Comparison of ENCODE assay signal across 8 cellular contexts in the genomic region with DNA sequence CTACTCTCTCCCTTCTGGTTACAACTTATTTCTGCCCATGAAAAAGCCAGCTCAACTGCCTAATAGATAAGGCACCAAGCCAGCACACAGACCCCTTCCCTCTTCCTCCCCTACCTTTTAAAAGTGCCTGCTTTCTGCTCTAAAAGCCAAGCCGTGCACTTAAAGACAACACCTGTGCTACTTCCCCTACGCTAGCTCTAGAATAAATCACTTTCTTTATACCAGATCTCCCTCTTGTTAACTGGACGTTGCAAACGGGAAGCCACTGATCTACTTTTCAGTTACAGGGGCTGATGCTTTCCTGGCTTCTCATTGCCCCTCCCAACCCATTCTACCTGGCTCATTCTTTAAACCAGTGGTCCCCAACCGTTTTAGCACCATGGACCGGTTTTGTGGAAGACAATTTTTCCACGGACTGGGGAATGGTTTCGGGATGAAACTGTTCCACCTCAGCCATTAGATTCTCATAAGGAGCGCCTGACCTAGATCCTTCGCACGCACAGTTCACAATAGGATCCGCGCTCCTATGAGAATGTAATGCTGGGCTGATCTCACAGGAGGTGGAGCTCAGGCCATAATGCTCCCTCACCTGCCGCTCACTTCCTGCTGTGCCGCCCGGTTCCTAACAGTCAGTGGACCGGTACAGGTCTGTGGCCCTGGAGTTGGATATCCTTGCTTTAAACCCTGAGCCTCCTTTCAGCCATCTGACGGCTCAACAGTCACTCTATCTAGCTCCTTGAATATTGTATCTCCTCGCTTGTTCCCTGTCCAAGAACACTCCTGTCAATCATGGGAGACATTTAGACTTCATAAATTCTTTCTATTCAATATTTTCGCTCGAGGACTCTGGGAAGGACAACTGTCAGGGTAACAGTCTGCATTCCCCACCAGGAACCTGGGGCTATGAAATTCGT. TPM values are rescaled to one million over a fixed set of nuclear protein-coding genes. Genes with fewer than 3 reads are reported as not detected.
DNase-seq lines count a peak whose midpoint lies in the region; ATAC-seq and TF ChIP-seq lines count a peak whose summit lies in the region.

No MANE protein-coding gene starts in this region.

- H3K27ac ChIP-seq in ovary, result peak overlapping the region in 1 of 2 donors; percentile 31

- no peak for TF ChIP-seq POLR2A in ovary (IDR thresholded peaks at IDR 0.05)

- ATAC-seq in GM18907 (IDR thresholded peaks at IDR 0.05; ENCODE audit: unreplicated experiment) (peak; percentile 24), HG03520 (IDR thresholded peaks at IDR 0.05; ENCODE audit: unreplicated experiment) (no peak)

- H3K36me3 Mint-ChIP-seq in glutamatergic neuron (ENCODE audit: unreplicated experiment), result peaks cover 20% of the 10 kb centered on the region

- H3K4me3 Mint-ChIP-seq in glutamatergic neuron (ENCODE audit: unreplicated experiment), result peak overlapping the region; percentile 100

- TF ChIP-seq EP300 in ovary (IDR thresholded peaks at IDR 0.05), result no peak

- TF ChIP-seq CTCF in glutamatergic neuron (IDR thresholded peaks at IDR 0.05; ENCODE audit: partially characterized antibody, unreplicated experiment) (no peak), ovary (IDR thresholded peaks at IDR 0.05) (no peak)

- H3K4me1 ChIP-seq in ovary (ENCODE audit: insufficient read depth), result peaks cover 5% of the 10 kb centered on the region

- 11 to 13% (median 12%) methylated on average over 22 of the region's 22 CpGs for WGBS in ovary, 3 donors

- peaks cover 5% of the 10 kb centered on the region for H3K9me3 Mint-ChIP-seq in glutamatergic neuron (ENCODE audit: unreplicated experiment)

- no peaks in the 10 kb centered on the region for H3K27me3 Mint-ChIP-seq in glutamatergic neuron (ENCODE audit: unreplicated experiment)

- H3K4me3 ChIP-seq in ovary, result peak overlapping the region; percentile 82

- H3K27me3 ChIP-seq in ovary, result no peaks in the 10 kb centered on the region

- intact Hi-C loops in ovary (cut with DNase I), result loop anchor here in 1 of 4 donors (10.0 kb wide), 1 partner anchor 64 kb away; a partner anchor contains a TSS

- peaks cover 0 to 2% of the 10 kb centered on the region in 2 donors for H3K9me3 ChIP-seq in ovary

- DNase-seq in NCI-H2081 treated with DMSO at 0.1 percent for 48 hours (lab: John Stamatoyannopoulos, UW) (peak; percentile 14), glutamatergic neuron (no peak), ovary (no peak), RPMI8226 (no peak), SKM-1 treated with dmso at 0.1 percent for 144 hours (lab: John Stamatoyannopoulos, UW; ENCODE audit: unreplicated experiment) (no peak)
- DNase-seq in activated effector memory CD4-positive, alpha-beta T cell treated with anti-CD3 and anti-CD28 coated beads, Interleukin-2, amount 50 U/mL, for 16 hours, result peak; percentile 71

- H3K36me3 ChIP-seq in ovary, result no peaks in the 10 kb centered on the region

- H3K4me1 Mint-ChIP-seq in glutamatergic neuron (ENCODE audit: low read depth, unreplicated experiment), result no peaks in the 10 kb centered on the region

- no peak overlapping the region for H3K27ac Mint-ChIP-seq in glutamatergic neuron (ENCODE audit: unreplicated experiment)

RNA-seq across cellular contexts. Expression of a gene that starts 0.8 kb away (rescaled TPM):
- 7.6 TPM for total RNA-seq in glutamatergic neuron (ENCODE audit: unreplicated experiment)
- total RNA-seq in ovary, result 1 to 10 TPM; 3.5 to 7.3 (median 4.7) TPM
- polyA plus RNA-seq in ovary, result 1 to 10 TPM; 4.5 to 6.3 TPM

RNA-seq across cellular contexts. Expression of a gene that starts 21.0 kb away (rescaled TPM):
- total RNA-seq in glutamatergic neuron (ENCODE audit: unreplicated experiment), result 3.9 TPM
- total RNA-seq in ovary, result 1 to 10 TPM in 6 of 7 donors, under 1 TPM in 1; 0.92 to 2.7 (median 2.1) TPM
- polyA plus RNA-seq in ovary, result 1 to 10 TPM in 1 of 2 donors, under 1 TPM in 1; 0.90 to 2.1 TPM

RNA-seq across cellular contexts. Expression of a gene that starts 25.8 kb away (rescaled TPM):
- total RNA-seq in glutamatergic neuron (ENCODE audit: unreplicated experiment) (12.2 TPM), ovary (1 to 10 TPM; 3.3 to 6.0 (median 4.1) TPM)
- 1 to 10 TPM; 4.8 to 4.9 TPM for polyA plus RNA-seq in ovary

RNA-seq across cellular contexts. Expression of a gene that starts 43.2 kb away (rescaled TPM):
- total RNA-seq in glutamatergic neuron (ENCODE audit: unreplicated experiment), result 20.1 TPM
- 10 to 100 TPM; 20.0 to 31.0 (median 24.4) TPM for total RNA-seq in ovary
- 10 to 100 TPM; 16.2 to 19.0 TPM for polyA plus RNA-seq in ovary

RNA-seq across cellular contexts. Expression of a gene that starts 48.2 kb away (rescaled TPM):
- total RNA-seq in glutamatergic neuron (ENCODE audit: unreplicated experiment), result 2.8 TPM
- 10 to 100 TPM in 1 of 7 donors, 1 to 10 TPM in 6; 2.6 to 11.2 (median 4.4) TPM for total RNA-seq in ovary
- polyA plus RNA-seq in ovary, result 1 to 10 TPM; 3.5 to 4.1 TPM

Comparison
In these comparisons a context has a peak if more than half of its experiments do, and no peak if none do; other contexts are left out.
1. DNase-seq: peak in NCI-H2081 treated with DMSO at 0.1 percent for 48 hours (single experiment) and activated effector memory CD4-positive, alpha-beta T cell treated with anti-CD3 and anti-CD28 coated beads, Interleukin-2, amount 50 U/mL, for 16 hours (single experiment); none in glutamatergic neuron (single experiment), ovary (0 of 5), RPMI8226 (single experiment) and SKM-1 treated with dmso at 0.1 percent for 144 hours (single experiment).